Comparison of ENCODE assay signal across 1 cellular context in the genomic region with DNA sequence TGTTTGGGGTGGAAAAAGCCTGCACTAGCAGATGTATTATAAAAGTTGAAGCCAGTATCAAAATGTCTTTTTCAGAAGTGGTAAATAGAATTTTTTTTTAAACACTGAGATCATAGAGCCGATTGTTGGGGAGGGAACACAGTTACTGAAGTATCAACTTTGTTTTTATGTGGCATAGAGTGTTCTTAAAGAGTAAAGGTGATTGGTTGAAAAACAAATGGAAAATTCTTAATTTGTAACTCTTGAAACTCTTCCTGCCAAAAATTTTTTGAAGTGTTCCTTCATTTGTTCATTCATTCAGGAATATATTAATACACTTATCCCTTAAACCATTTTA.
TF ChIP-seq lines count a peak whose summit lies in the region.

No MANE protein-coding gene starts in this region.

TF ChIP-seq in endothelial cell of umbilical vein, 7 proteins besides CTCF, POLR2A, EP300 and RAD21 (continued from another document):
- no peak for TF ChIP-seq GATA2 (IDR thresholded peaks at IDR 0.05; ENCODE audit: insufficient read depth, insufficient read length, low read depth, low read length)
- TF ChIP-seq MYC (IDR thresholded peaks at IDR 0.05; ENCODE audit: low read depth, low read length), result no peak
- no peak for TF ChIP-seq POLR2AphosphoS5 (IDR thresholded peaks at IDR 0.05; ENCODE audit: insufficient read depth, low read depth, low read length)
